Comparison of ENCODE assay signal across 13 cellular contexts in the genomic region with DNA sequence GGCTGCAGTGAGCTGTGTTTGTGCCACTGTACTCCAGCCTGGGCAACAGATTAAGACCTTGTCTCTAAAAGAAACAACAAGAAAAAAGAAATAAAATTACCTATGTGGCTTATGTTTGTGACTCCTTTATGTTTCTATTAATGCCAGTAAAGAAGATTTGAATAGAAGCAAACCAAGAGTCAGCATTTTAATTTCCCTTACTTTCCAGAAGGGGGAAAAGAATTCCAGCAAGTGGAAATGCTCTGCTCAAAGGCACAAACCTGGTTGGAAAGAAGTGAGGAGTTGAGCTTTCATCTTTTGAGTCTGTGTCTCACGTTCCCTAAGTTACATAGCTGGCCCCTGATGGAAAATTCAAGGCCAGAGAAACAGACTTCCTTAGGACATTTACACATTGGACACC. TPM values are rescaled to one million over a fixed set of nuclear protein-coding genes. Genes with fewer than 3 reads are reported as not detected.
DNase-seq lines count a peak whose midpoint lies in the region; ATAC-seq and TF ChIP-seq lines count a peak whose summit lies in the region.
"Had no signal": no experiment of that assay in that cellular context is flagged by ENCODE, and none has a peak within 500 bp of the region (broad histone marks: within the 10 kb centered on the region; RNA-seq: fewer than 3 reads in every experiment).

No MANE protein-coding gene starts in this region.

- H3K9me3 Mint-ChIP-seq in H9 (no peaks in the 10 kb centered on the region), chondrocyte (ENCODE audit: low read depth) (no peaks in the 10 kb centered on the region)
- H3K9me3 Mint-ChIP-seq: CD8-positive, alpha-beta memory T cell had no signal

- H3K56ac ChIP-seq in H9 (ENCODE audit: insufficient read length, low read depth, low read length): no peak overlapping the region

- no peak overlapping the region for H3K4ac ChIP-seq in H9 (ENCODE audit: low read depth, low read length)

- H3K14ac ChIP-seq in H9 (ENCODE audit: insufficient read depth, low read length): no peak overlapping the region

- no peak overlapping the region for H2BK20ac ChIP-seq in H9 (ENCODE audit: low read depth, low read length, poor library complexity, severe bottlenecking)

- H2BK120ac ChIP-seq in H9 (ENCODE audit: low read depth, low read length, poor library complexity, severe bottlenecking): no peak overlapping the region

- H3K27me3 Mint-ChIP-seq in H9 (ENCODE audit: low read depth) (no peaks in the 10 kb centered on the region), chondrocyte (ENCODE audit: low read depth) (no peaks in the 10 kb centered on the region)

- no peak overlapping the region for H2AFZ ChIP-seq in H9 (ENCODE audit: low read length)
- no peak overlapping the region for H2AFZ ChIP-seq in OCI-LY7 (ENCODE audit: low read length)

- H3K23ac ChIP-seq in H9 (ENCODE audit: insufficient read length, low read depth, low read length): no peak overlapping the region

- H3K4me3 Mint-ChIP-seq in H9 (no peak overlapping the region), chondrocyte (ENCODE audit: unreplicated experiment) (no peak overlapping the region)
- H3K4me3 Mint-ChIP-seq: CD8-positive, alpha-beta memory T cell had no signal

- no peaks in the 10 kb centered on the region for H3K23me2 ChIP-seq in H9 (ENCODE audit: insufficient read length, low read depth, low read length, poor library complexity, severe bottlenecking)

- no peak overlapping the region for H2BK5ac ChIP-seq in H9 (ENCODE audit: insufficient read length, low read length)

- CTCF ChIA-PET in OCI-LY7 (lab: Charles Lee; ENCODE audit: unreplicated experiment): no interaction called here

- H3K9ac ChIP-seq in H9 (ENCODE audit: extremely low read depth, insufficient read length, low read length): no peak overlapping the region

- no peak for DNase-seq in H9
- no peak for DNase-seq in chondrocyte (ENCODE audit: low spot score)
- no peak for DNase-seq in right lobe of liver
- DNase-seq in tibial artery: no peak
- no peak for DNase-seq in OCI-LY7 (ENCODE audit: low spot score)
- no peak for DNase-seq in putamen (ENCODE audit: low spot score)
- DNase-seq: CD8-positive, alpha-beta memory T cell; GOT3; Kasumi-1; NCI-H2029; NCI-H2171 treated with DMSO at 0.1 percent for 48 hours; NCI-H510A had no signal

- H3K79me2 ChIP-seq in H9 (ENCODE audit: insufficient read depth, low read length) (no peaks in the 10 kb centered on the region), OCI-LY7 (ENCODE audit: insufficient read depth, low read depth, low read length) (no peaks in the 10 kb centered on the region)

- no peak overlapping the region for H2BK15ac ChIP-seq in H9 (ENCODE audit: low read depth, low read length)

- no peak overlapping the region for H4K91ac ChIP-seq in H9 (ENCODE audit: insufficient read length, low read depth, low read length)

- H3K27ac ChIP-seq in H9 (ENCODE audit: insufficient read length, low read depth, low read length) (no peak overlapping the region), right lobe of liver (peak overlapping the region in 2 of 3 donors; percentile 21 to 82), tibial artery (peak overlapping the region; percentile 68 to 75), OCI-LY7 (ENCODE audit: low read depth, low read length, poor library complexity, severe bottlenecking) (no peak overlapping the region)

- H3K27me3 ChIP-seq in H9 (ENCODE audit: insufficient read depth, low read length): no peaks in the 10 kb centered on the region
- no peaks in the 10 kb centered on the region for H3K27me3 ChIP-seq in right lobe of liver
- no peaks in the 10 kb centered on the region for H3K27me3 ChIP-seq in tibial artery

- no peaks in the 10 kb centered on the region for H3K79me1 ChIP-seq in H9 (ENCODE audit: insufficient read depth, low read depth, low read length, poor library complexity, severe bottlenecking)

- H3K4me1 Mint-ChIP-seq in H9 (peaks cover 3 to 6% of the 10 kb centered on the region in 2 experiments), chondrocyte (ENCODE audit: low read depth) (peaks cover 54% of the 10 kb centered on the region)
- H3K4me1 Mint-ChIP-seq: CD8-positive, alpha-beta memory T cell had no signal

- H3K36me3 Mint-ChIP-seq in H9 (ENCODE audit: insufficient read depth in 1 of 3, low read depth in 3 of 3): no peaks in the 10 kb centered on the region
- no peaks in the 10 kb centered on the region for H3K36me3 Mint-ChIP-seq in chondrocyte (ENCODE audit: low read depth)
- H3K36me3 Mint-ChIP-seq: CD8-positive, alpha-beta memory T cell had no signal

- peak; percentile 20; the same call in 2 of the 3 replicates for TF ChIP-seq CTCF in H9 (conservative IDR thresholded peaks at IDR 0.05)
- TF ChIP-seq CTCF in chondrocyte (IDR thresholded peaks at IDR 0.05): peak; percentile 52
- TF ChIP-seq CTCF in right lobe of liver (IDR thresholded peaks at IDR 0.05): peak in 3 of 4 donors; percentile 4 to 14 (median 5)
- TF ChIP-seq CTCF in tibial artery (IDR thresholded peaks at IDR 0.05): peak in 1 of 2 experiments; percentile 23
- no peak for TF ChIP-seq CTCF in OCI-LY7 (conservative IDR thresholded peaks at IDR 0.05; ENCODE audit: low read length)

- intact Hi-C loops in right lobe of liver (cut with DNase I) (no loop called here), tibial artery (cut with DNase I; ENCODE audit: low total_unique reads) (no loop called here), OCI-LY7 (cut with micrococcal nuclease; ENCODE audit: unreplicated experiment) (no loop called here)

- H3K4me1 ChIP-seq in H9 (ENCODE audit: insufficient read depth, low read length) (no peaks in the 10 kb centered on the region), right lobe of liver (peaks cover 0 to 58% (median 10%) of the 10 kb centered on the region in 4 donors), tibial artery (peaks cover 0 to 46% (median 11%) of the 10 kb centered on the region in 4 donors), OCI-LY7 (ENCODE audit: insufficient read depth, low read length, poor library complexity, severe bottlenecking) (no peaks in the 10 kb centered on the region)

- H4K8ac ChIP-seq in H9 (replicated peaks; ENCODE audit: insufficient read length, low read depth, low read length): no peak overlapping the region

- H3T11ph ChIP-seq in H9 (ENCODE audit: low read length): no peak overlapping the region

- POLR2A ChIA-PET in OCI-LY7 (lab: Charles Lee): interaction anchor here (0.9 to 1.0 kb wide), 3 partner anchors 9 to 39 kb away, joined by 3 to 4 read pairs (median 3); no protein-coding TSS in a partner anchor

- no CpG with 5 or more reads among the region's 1 CpG for WGBS in H9 (ENCODE audit: extremely low coverage, insufficient read length, low lambda C conversion rate)
- 56% methylated on average over 1 of the region's 1 CpG for WGBS in right lobe of liver (ENCODE audit: insufficient coverage, low coverage, low lambda C conversion rate, missing lambda C conversion rate)

- H3K9me2 ChIP-seq in OCI-LY7 (ENCODE audit: insufficient read depth, low read length): no peaks in the 10 kb centered on the region

- no peak overlapping the region for H2BK12ac ChIP-seq in H9 (ENCODE audit: insufficient read length, low read depth, low read length)

- H4K20me1 ChIP-seq in H9 (ENCODE audit: control insufficient read depth, insufficient read depth, insufficient read length): no peaks in the 10 kb centered on the region
- H4K20me1 ChIP-seq in OCI-LY7 (ENCODE audit: insufficient read depth, low read length): no peaks in the 10 kb centered on the region

- H3K18ac ChIP-seq in H9 (ENCODE audit: insufficient read length, low read depth, low read length): no peak overlapping the region

- BruUV-seq in OCI-LY7 (replicated peaks; lab: Mats Ljungman, UMichigan): no TSS peak

- no peak for TF ChIP-seq POLR2A in right lobe of liver (IDR thresholded peaks at IDR 0.05)

- H3K36me3 ChIP-seq in right lobe of liver (no peaks in the 10 kb centered on the region), tibial artery (no peaks in the 10 kb centered on the region), OCI-LY7 (ENCODE audit: insufficient read depth, low read length) (no peaks in the 10 kb centered on the region)

- ATAC-seq in right lobe of liver (no peak), HG02571 (IDR thresholded peaks at IDR 0.05; ENCODE audit: unreplicated experiment) (no peak)

- no peak overlapping the region for H2AK5ac ChIP-seq in H9 (ENCODE audit: insufficient read length, low read length)

- H4K5ac ChIP-seq in H9 (ENCODE audit: insufficient read length, low read depth, low read length): no peak overlapping the region

- H3K9me3 ChIP-seq in H9 (ENCODE audit: control insufficient read depth, low read depth, low read length) (no peaks in the 10 kb centered on the region), right lobe of liver (no peaks in the 10 kb centered on the region), tibial artery (no peaks in the 10 kb centered on the region), OCI-LY7 (ENCODE audit: low read length) (no peaks in the 10 kb centered on the region)

- H3K4me2 ChIP-seq in H9 (ENCODE audit: insufficient read depth, insufficient read length, low read length) (no peak overlapping the region), OCI-LY7 (ENCODE audit: low read length) (no peak overlapping the region)

- H3K4me3 ChIP-seq in right lobe of liver (no peak overlapping the region), tibial artery (no peak overlapping the region), OCI-LY7 (ENCODE audit: low read depth, low read length, poor library complexity, severe bottlenecking) (no peak overlapping the region)

- H3K27ac Mint-ChIP-seq in H9 (no peak overlapping the region), chondrocyte (ENCODE audit: unreplicated experiment) (peak overlapping the region; percentile 93)
- H3K27ac Mint-ChIP-seq: CD8-positive, alpha-beta memory T cell had no signal

RNA-seq across cellular contexts. Expression of gene ELL2, which starts 23.6 kb away (rescaled TPM):
- 27.5 and 27.7 TPM in 2 replicates for total RNA-seq in H9 (2021)
- total RNA-seq in chondrocyte: 51.7 to 83.8 TPM (median 59.3 TPM) in 3 replicates
- 10 to 100 TPM; 74.3 to 96.4 (median 84.5) TPM for total RNA-seq in right lobe of liver
- total RNA-seq in OCI-LY7 (2014; rRNA removed; shearing (Covaris generic)): 0.98 and 2.1 TPM in 2 replicates
- total RNA-seq in OCI-LY7 (2022): 4.7 and 6.7 TPM in 2 replicates

Comparison
In these comparisons a context has a peak if more than half of its experiments do, and no peak if none do; other contexts are left out.
1. H3K27ac ChIP-seq: peak in right lobe of liver (2 of 3) and tibial artery (2 of 2); none in H9 (single experiment) and OCI-LY7 (single experiment).